1 cellular context compared by ENCODE assay signal in genomic region chr1:1461721-1462317, GRCh38.
TF ChIP-seq lines count a peak whose summit lies in the region.

No MANE protein-coding gene starts in this region.

TF ChIP-seq in K562, 482 proteins besides CTCF, POLR2A, EP300 and RAD21:
- TF ChIP-seq ZBTB7A (IDR thresholded peaks at IDR 0.05; ENCODE audit: borderline replicate concordance, control insufficient read depth, low read depth, low read length) (no peak; the same call in 1 of the 2 replicates), EWSR1 (IDR thresholded peaks at IDR 0.05; ENCODE audit: borderline replicate concordance, low read depth, partially characterized antibody) (no peak), SMAD4 (CRISPR knock-in tag; conservative IDR thresholded peaks at IDR 0.05) (no peak), NFATC3 (IDR thresholded peaks at IDR 0.05) (no peak)
- TF ChIP-seq, protein P1, sequence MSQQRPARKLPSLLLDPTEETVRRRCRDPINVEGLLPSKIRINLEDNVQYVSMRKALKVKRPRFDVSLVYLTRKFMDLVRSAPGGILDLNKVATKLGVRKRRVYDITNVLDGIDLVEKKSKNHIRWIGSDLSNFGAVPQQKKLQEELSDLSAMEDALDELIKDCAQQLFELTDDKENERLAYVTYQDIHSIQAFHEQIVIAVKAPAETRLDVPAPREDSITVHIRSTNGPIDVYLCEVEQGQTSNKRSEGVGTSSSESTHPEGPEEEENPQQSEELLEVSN (IDR thresholded peaks at IDR 0.05; ENCODE audit: borderline replicate concordance in 1 of 2, extremely low read depth in 1 of 2, insufficient read depth in 1 of 2, insufficient read length in 1 of 2, low read depth in 1 of 2, low read length in 1 of 2, poor library complexity in 1 of 2, severe bottlenecking in 1 of 2), result peak in 1 of 2 experiments; percentile 52
- TF ChIP-seq, protein P2, sequence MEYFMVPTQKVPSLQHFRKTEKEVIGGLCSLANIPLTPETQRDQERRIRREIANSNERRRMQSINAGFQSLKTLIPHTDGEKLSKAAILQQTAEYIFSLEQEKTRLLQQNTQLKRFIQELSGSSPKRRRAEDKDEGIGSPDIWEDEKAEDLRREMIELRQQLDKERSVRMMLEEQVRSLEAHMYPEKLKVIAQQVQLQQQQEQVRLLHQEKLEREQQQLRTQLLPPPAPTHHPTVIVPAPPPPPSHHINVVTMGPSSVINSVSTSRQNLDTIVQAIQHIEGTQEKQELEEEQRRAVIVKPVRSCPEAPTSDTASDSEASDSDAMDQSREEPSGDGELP (CRISPR knock-in tag; IDR thresholded peaks at IDR 0.05; ENCODE audit: borderline replicate concordance), result peak; percentile 10; the same call in 1 of the 2 replicates
- TF ChIP-seq, protein P3, sequence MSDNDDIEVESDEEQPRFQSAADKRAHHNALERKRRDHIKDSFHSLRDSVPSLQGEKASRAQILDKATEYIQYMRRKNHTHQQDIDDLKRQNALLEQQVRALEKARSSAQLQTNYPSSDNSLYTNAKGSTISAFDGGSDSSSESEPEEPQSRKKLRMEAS (CRISPR knock-in tag; IDR thresholded peaks at IDR 0.05), result peak; percentile 76
- TF ChIP-seq, protein P4, sequence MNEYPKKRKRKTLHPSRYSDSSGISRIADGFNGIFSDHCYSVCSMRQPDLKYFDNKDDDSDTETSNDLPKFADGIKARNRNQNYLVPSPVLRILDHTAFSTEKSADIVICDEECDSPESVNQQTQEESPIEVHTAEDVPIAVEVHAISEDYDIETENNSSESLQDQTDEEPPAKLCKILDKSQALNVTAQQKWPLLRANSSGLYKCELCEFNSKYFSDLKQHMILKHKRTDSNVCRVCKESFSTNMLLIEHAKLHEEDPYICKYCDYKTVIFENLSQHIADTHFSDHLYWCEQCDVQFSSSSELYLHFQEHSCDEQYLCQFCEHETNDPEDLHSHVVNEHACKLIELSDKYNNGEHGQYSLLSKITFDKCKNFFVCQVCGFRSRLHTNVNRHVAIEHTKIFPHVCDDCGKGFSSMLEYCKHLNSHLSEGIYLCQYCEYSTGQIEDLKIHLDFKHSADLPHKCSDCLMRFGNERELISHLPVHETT (CRISPR knock-in tag; conservative IDR thresholded peaks at IDR 0.05 in 1 of 2, IDR thresholded peaks at IDR 0.05 in 1 of 2), result no peak
- TF ChIP-seq, protein P5, sequence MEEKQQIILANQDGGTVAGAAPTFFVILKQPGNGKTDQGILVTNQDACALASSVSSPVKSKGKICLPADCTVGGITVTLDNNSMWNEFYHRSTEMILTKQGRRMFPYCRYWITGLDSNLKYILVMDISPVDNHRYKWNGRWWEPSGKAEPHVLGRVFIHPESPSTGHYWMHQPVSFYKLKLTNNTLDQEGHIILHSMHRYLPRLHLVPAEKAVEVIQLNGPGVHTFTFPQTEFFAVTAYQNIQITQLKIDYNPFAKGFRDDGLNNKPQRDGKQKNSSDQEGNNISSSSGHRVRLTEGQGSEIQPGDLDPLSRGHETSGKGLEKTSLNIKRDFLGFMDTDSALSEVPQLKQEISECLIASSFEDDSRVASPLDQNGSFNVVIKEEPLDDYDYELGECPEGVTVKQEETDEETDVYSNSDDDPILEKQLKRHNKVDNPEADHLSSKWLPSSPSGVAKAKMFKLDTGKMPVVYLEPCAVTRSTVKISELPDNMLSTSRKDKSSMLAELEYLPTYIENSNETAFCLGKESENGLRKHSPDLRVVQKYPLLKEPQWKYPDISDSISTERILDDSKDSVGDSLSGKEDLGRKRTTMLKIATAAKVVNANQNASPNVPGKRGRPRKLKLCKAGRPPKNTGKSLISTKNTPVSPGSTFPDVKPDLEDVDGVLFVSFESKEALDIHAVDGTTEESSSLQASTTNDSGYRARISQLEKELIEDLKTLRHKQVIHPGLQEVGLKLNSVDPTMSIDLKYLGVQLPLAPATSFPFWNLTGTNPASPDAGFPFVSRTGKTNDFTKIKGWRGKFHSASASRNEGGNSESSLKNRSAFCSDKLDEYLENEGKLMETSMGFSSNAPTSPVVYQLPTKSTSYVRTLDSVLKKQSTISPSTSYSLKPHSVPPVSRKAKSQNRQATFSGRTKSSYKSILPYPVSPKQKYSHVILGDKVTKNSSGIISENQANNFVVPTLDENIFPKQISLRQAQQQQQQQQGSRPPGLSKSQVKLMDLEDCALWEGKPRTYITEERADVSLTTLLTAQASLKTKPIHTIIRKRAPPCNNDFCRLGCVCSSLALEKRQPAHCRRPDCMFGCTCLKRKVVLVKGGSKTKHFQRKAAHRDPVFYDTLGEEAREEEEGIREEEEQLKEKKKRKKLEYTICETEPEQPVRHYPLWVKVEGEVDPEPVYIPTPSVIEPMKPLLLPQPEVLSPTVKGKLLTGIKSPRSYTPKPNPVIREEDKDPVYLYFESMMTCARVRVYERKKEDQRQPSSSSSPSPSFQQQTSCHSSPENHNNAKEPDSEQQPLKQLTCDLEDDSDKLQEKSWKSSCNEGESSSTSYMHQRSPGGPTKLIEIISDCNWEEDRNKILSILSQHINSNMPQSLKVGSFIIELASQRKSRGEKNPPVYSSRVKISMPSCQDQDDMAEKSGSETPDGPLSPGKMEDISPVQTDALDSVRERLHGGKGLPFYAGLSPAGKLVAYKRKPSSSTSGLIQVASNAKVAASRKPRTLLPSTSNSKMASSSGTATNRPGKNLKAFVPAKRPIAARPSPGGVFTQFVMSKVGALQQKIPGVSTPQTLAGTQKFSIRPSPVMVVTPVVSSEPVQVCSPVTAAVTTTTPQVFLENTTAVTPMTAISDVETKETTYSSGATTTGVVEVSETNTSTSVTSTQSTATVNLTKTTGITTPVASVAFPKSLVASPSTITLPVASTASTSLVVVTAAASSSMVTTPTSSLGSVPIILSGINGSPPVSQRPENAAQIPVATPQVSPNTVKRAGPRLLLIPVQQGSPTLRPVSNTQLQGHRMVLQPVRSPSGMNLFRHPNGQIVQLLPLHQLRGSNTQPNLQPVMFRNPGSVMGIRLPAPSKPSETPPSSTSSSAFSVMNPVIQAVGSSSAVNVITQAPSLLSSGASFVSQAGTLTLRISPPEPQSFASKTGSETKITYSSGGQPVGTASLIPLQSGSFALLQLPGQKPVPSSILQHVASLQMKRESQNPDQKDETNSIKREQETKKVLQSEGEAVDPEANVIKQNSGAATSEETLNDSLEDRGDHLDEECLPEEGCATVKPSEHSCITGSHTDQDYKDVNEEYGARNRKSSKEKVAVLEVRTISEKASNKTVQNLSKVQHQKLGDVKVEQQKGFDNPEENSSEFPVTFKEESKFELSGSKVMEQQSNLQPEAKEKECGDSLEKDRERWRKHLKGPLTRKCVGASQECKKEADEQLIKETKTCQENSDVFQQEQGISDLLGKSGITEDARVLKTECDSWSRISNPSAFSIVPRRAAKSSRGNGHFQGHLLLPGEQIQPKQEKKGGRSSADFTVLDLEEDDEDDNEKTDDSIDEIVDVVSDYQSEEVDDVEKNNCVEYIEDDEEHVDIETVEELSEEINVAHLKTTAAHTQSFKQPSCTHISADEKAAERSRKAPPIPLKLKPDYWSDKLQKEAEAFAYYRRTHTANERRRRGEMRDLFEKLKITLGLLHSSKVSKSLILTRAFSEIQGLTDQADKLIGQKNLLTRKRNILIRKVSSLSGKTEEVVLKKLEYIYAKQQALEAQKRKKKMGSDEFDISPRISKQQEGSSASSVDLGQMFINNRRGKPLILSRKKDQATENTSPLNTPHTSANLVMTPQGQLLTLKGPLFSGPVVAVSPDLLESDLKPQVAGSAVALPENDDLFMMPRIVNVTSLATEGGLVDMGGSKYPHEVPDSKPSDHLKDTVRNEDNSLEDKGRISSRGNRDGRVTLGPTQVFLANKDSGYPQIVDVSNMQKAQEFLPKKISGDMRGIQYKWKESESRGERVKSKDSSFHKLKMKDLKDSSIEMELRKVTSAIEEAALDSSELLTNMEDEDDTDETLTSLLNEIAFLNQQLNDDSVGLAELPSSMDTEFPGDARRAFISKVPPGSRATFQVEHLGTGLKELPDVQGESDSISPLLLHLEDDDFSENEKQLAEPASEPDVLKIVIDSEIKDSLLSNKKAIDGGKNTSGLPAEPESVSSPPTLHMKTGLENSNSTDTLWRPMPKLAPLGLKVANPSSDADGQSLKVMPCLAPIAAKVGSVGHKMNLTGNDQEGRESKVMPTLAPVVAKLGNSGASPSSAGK (IDR thresholded peaks at IDR 0.05), result peak; percentile 37; the same call in 1 of the 2 replicates
